In genomic region chr18:32280188-32280783, GRCh38 we compare ENCODE assay signal across 22 cellular contexts.
"Had no signal": no experiment of that assay in that cellular context is flagged by ENCODE, and none has a peak within 500 bp of the region (broad histone marks: within the 10 kb centered on the region; RNA-seq: fewer than 3 reads in every experiment).

No MANE protein-coding gene starts in this region.

- DNase-seq: activated CD4-positive, alpha-beta T cell treated with anti-CD3 and anti-CD28 coated beads for 4 hours; activated CD8-positive, alpha-beta memory T cell treated with anti-CD3 and anti-CD28 coated beads, Interleukin-2, amount 50 U/mL, for 48 hours; activated CD8-positive, alpha-beta T cell treated with anti-CD3 and anti-CD28 coated beads for 36 hours; activated effector memory CD4-positive, alpha-beta T cell treated with Interleukin-2 at 50 U/mL for 16 hours; activated naive CD4-positive, alpha-beta T cell treated with anti-CD3 and anti-CD28 coated beads for 36 hours; activated naive CD8-positive, alpha-beta T cell treated with anti-CD3 and anti-CD28 coated beads for 36 hours; activated T-cell treated with anti-CD3 and anti-CD28 coated beads, Interleukin-2, amount 50 U/mL, for 1 hour; anterior cingulate cortex; IMR-90; Kasumi-1; KBM-7; NCI-H1092; NCI-H1417; NCI-H1930; NCI-H2171; NCI-H526; NCI-H774; SIG-M5; T-cell; T-helper 2 cell; T1000 had no signal

- ATAC-seq: activated CD4-positive, CD25-positive, alpha-beta regulatory T cell treated with anti-CD3 and anti-CD28 coated beads, Interleukin-2, amount 50 U/mL, for 24 hours; activated CD8-positive, alpha-beta T cell treated with anti-CD3 and anti-CD28 coated beads for 36 hours; T-cell had no signal
